1 cellular context compared by ENCODE assay signal in the genomic region with DNA sequence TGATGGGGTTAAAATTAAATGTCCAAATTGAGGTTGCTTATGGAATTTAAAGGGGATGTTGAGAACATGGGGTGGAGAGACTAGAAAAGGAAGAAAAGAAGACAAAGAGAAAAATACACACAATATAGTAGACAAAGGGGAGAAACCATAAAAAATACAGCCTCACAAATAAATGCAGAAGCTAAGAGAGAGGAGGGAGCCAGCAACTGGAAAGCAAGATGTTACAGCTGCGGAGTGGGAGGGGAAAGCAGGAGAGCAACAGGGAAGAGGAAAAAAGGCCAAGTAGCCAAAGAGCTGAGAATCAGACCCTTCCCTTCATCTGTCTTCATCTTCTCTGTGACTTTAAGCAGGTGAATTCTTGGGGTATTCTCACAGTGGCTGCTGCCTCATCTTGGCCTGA.
TF ChIP-seq lines count a peak whose summit lies in the region.

No MANE protein-coding gene starts in this region.

TF ChIP-seq in HEK293, 187 proteins besides CTCF, POLR2A, EP300 and RAD21:
- TF ChIP-seq, protein P1, sequence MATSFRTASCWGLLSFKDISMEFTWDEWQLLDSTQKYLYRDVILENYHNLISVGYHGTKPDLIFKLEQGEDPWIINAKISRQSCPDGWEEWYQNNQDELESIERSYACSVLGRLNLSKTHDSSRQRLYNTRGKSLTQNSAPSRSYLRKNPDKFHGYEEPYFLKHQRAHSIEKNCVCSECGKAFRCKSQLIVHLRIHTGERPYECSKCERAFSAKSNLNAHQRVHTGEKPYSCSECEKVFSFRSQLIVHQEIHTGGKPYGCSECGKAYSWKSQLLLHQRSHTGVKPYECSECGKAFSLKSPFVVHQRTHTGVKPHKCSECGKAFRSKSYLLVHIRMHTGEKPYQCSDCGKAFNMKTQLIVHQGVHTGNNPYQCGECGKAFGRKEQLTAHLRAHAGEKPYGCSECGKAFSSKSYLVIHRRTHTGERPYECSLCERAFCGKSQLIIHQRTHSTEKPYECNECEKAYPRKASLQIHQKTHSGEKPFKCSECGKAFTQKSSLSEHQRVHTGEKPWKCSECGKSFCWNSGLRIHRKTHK (tag by site-specific recombination; IDR thresholded peaks at IDR 0.05), result no peak
- TF ChIP-seq TCF7L2 (IDR thresholded peaks at IDR 0.05; ENCODE audit: borderline replicate concordance, low read depth, low read length), result no peak
- TF ChIP-seq OSR2 (tag by site-specific recombination; IDR thresholded peaks at IDR 0.05), result peak; percentile 52; the same call in 1 of the 2 replicates
- TF ChIP-seq, protein P2, sequence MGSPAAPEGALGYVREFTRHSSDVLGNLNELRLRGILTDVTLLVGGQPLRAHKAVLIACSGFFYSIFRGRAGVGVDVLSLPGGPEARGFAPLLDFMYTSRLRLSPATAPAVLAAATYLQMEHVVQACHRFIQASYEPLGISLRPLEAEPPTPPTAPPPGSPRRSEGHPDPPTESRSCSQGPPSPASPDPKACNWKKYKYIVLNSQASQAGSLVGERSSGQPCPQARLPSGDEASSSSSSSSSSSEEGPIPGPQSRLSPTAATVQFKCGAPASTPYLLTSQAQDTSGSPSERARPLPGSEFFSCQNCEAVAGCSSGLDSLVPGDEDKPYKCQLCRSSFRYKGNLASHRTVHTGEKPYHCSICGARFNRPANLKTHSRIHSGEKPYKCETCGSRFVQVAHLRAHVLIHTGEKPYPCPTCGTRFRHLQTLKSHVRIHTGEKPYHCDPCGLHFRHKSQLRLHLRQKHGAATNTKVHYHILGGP (tag by site-specific recombination; IDR thresholded peaks at IDR 0.05), result no peak
- peak; percentile 30; the same call in 1 of the 2 replicates for TF ChIP-seq SCRT2 (tag by site-specific recombination; IDR thresholded peaks at IDR 0.05)
- TF ChIP-seq KLF9 (tag by site-specific recombination; IDR thresholded peaks at IDR 0.05; ENCODE audit: low read depth), result no peak
- TF ChIP-seq ZSCAN23 (tag by site-specific recombination; IDR thresholded peaks at IDR 0.05), result no peak
- TF ChIP-seq SETDB1 (IDR thresholded peaks at IDR 0.05; ENCODE audit: insufficient read length, low read length), result no peak
- peak; percentile 64 for TF ChIP-seq ZNF366 (tag by site-specific recombination; conservative IDR thresholded peaks at IDR 0.05)
- no peak for TF ChIP-seq ZNF133 (tag by site-specific recombination; IDR thresholded peaks at IDR 0.05)
- peak; percentile 56 for TF ChIP-seq PRDM1 (tag by site-specific recombination; IDR thresholded peaks at IDR 0.05)
- no peak for TF ChIP-seq ZNF169 (tag by site-specific recombination; IDR thresholded peaks at IDR 0.05)
